In genomic region chr20:18588554-18589043, GRCh38 we compare ENCODE assay signal across 1 cellular context.
TF ChIP-seq lines count a peak whose summit lies in the region.

No MANE protein-coding gene starts in this region.

TF ChIP-seq in HepG2, 621 proteins besides CTCF, POLR2A, EP300 and RAD21 (continued from another document and continues in another):
- TF ChIP-seq, protein P1, sequence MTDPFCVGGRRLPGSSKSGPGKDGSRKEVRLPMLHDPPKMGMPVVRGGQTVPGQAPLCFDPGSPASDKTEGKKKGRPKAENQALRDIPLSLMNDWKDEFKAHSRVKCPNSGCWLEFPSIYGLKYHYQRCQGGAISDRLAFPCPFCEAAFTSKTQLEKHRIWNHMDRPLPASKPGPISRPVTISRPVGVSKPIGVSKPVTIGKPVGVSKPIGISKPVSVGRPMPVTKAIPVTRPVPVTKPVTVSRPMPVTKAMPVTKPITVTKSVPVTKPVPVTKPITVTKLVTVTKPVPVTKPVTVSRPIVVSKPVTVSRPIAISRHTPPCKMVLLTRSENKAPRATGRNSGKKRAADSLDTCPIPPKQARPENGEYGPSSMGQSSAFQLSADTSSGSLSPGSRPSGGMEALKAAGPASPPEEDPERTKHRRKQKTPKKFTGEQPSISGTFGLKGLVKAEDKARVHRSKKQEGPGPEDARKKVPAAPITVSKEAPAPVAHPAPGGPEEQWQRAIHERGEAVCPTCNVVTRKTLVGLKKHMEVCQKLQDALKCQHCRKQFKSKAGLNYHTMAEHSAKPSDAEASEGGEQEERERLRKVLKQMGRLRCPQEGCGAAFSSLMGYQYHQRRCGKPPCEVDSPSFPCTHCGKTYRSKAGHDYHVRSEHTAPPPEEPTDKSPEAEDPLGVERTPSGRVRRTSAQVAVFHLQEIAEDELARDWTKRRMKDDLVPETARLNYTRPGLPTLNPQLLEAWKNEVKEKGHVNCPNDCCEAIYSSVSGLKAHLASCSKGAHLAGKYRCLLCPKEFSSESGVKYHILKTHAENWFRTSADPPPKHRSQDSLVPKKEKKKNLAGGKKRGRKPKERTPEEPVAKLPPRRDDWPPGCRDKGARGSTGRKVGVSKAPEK (CRISPR knock-in tag; IDR thresholded peaks at IDR 0.05; ENCODE audit: borderline replicate concordance) = 0 out of 2 replicates have a peak, but pooled peaks have one; percentile 15
- TF ChIP-seq NPAS2 (CRISPR knock-in tag; IDR thresholded peaks at IDR 0.05; ENCODE audit: borderline replicate concordance) (no peak), SKI (IDR thresholded peaks at IDR 0.05; ENCODE audit: partially characterized antibody) (no peak), ZNF143 (CRISPR knock-in tag; IDR thresholded peaks at IDR 0.05) (no peak), ARID3A (IDR thresholded peaks at IDR 0.05; ENCODE audit: low read depth, low read length) (no peak), ZKSCAN1 (IDR thresholded peaks at IDR 0.05; ENCODE audit: low read length) (no peak), FOXP4 (CRISPR knock-in tag; IDR thresholded peaks at IDR 0.05) (no peak), CREM (IDR thresholded peaks at IDR 0.05) (0 out of 2 replicates have a peak, but pooled peaks have one; percentile 32), CREM (CRISPR knock-in tag; IDR thresholded peaks at IDR 0.05) (no peak), ZNF557 (CRISPR knock-in tag; IDR thresholded peaks at IDR 0.05) (no peak), ZNF839 (CRISPR knock-in tag; IDR thresholded peaks at IDR 0.05; ENCODE audit: borderline replicate concordance) (0 out of 2 replicates have a peak, but pooled peaks have one; percentile 45), ZNF564 (CRISPR knock-in tag; IDR thresholded peaks at IDR 0.05) (no peak), ZNF614 (CRISPR knock-in tag; IDR thresholded peaks at IDR 0.05; ENCODE audit: borderline replicate concordance) (0 out of 2 replicates have a peak, but pooled peaks have one; percentile 8), HNRNPUL1 (IDR thresholded peaks at IDR 0.05; ENCODE audit: low read depth, low read length) (no peak), KAT7 (CRISPR knock-in tag; IDR thresholded peaks at IDR 0.05; ENCODE audit: borderline replicate concordance) (no peak), HNRNPLL (IDR thresholded peaks at IDR 0.05; ENCODE audit: low read depth, low read length, poor library complexity, severe bottlenecking) (peak; percentile 59), GPBP1L1 (CRISPR knock-in tag; IDR thresholded peaks at IDR 0.05) (no peak), ZNF652 (CRISPR knock-in tag; IDR thresholded peaks at IDR 0.05; ENCODE audit: borderline replicate concordance, low read depth) (no peak), BCL6 (CRISPR knock-in tag; IDR thresholded peaks at IDR 0.05) (no peak), ZNF44 (CRISPR knock-in tag; IDR thresholded peaks at IDR 0.05) (no peak), SMAD9 (CRISPR knock-in tag; IDR thresholded peaks at IDR 0.05) (no peak), ZEB1 (IDR thresholded peaks at IDR 0.05; ENCODE audit: insufficient replicate concordance, low read depth) (peak; percentile 31), ZNF256 (CRISPR knock-in tag; conservative IDR thresholded peaks at IDR 0.05) (no peak), SMC3 (IDR thresholded peaks at IDR 0.05; ENCODE audit: low read length) (no peak), NFKB2 (CRISPR knock-in tag; IDR thresholded peaks at IDR 0.05; ENCODE audit: borderline replicate concordance) (peak; percentile 29; the same call in 1 of the 2 replicates), SALL1 (CRISPR knock-in tag; IDR thresholded peaks at IDR 0.05) (0 out of 2 replicates have a peak, but pooled peaks have one; percentile 5), ATF1 (CRISPR knock-in tag; IDR thresholded peaks at IDR 0.05) (no peak), NAIF1 (CRISPR knock-in tag; IDR thresholded peaks at IDR 0.05; ENCODE audit: borderline replicate concordance) (no peak), AGO1 (IDR thresholded peaks at IDR 0.05; ENCODE audit: low read depth, low read length, poor library complexity, severe bottlenecking) (peak; percentile 13), ZNF7 (CRISPR knock-in tag; IDR thresholded peaks at IDR 0.05) (no peak), GTF2F1 (IDR thresholded peaks at IDR 0.05; ENCODE audit: low read length) (no peak), HCFC1 (IDR thresholded peaks at IDR 0.05; ENCODE audit: low read depth, low read length) (no peak), HNF1B (CRISPR knock-in tag; IDR thresholded peaks at IDR 0.05) (no peak)
- TF ChIP-seq, protein P2, sequence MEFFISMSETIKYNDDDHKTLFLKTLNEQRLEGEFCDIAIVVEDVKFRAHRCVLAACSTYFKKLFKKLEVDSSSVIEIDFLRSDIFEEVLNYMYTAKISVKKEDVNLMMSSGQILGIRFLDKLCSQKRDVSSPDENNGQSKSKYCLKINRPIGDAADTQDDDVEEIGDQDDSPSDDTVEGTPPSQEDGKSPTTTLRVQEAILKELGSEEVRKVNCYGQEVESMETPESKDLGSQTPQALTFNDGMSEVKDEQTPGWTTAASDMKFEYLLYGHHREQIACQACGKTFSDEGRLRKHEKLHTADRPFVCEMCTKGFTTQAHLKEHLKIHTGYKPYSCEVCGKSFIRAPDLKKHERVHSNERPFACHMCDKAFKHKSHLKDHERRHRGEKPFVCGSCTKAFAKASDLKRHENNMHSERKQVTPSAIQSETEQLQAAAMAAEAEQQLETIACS (CRISPR knock-in tag; IDR thresholded peaks at IDR 0.05) = no peak
- TF ChIP-seq, protein P3, sequence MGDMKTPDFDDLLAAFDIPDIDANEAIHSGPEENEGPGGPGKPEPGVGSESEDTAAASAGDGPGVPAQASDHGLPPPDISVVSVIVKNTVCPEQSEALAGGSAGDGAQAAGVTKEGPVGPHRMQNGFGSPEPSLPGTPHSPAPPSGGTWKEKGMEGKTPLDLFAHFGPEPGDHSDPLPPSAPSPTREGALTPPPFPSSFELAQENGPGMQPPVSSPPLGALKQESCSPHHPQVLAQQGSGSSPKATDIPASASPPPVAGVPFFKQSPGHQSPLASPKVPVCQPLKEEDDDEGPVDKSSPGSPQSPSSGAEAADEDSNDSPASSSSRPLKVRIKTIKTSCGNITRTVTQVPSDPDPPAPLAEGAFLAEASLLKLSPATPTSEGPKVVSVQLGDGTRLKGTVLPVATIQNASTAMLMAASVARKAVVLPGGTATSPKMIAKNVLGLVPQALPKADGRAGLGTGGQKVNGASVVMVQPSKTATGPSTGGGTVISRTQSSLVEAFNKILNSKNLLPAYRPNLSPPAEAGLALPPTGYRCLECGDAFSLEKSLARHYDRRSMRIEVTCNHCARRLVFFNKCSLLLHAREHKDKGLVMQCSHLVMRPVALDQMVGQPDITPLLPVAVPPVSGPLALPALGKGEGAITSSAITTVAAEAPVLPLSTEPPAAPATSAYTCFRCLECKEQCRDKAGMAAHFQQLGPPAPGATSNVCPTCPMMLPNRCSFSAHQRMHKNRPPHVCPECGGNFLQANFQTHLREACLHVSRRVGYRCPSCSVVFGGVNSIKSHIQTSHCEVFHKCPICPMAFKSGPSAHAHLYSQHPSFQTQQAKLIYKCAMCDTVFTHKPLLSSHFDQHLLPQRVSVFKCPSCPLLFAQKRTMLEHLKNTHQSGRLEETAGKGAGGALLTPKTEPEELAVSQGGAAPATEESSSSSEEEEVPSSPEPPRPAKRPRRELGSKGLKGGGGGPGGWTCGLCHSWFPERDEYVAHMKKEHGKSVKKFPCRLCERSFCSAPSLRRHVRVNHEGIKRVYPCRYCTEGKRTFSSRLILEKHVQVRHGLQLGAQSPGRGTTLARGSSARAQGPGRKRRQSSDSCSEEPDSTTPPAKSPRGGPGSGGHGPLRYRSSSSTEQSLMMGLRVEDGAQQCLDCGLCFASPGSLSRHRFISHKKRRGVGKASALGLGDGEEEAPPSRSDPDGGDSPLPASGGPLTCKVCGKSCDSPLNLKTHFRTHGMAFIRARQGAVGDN (CRISPR knock-in tag; IDR thresholded peaks at IDR 0.05) = no peak
- TF ChIP-seq, protein P4, sequence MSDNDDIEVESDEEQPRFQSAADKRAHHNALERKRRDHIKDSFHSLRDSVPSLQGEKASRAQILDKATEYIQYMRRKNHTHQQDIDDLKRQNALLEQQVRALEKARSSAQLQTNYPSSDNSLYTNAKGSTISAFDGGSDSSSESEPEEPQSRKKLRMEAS (IDR thresholded peaks at IDR 0.05) = no peak
- TF ChIP-seq, protein P5, sequence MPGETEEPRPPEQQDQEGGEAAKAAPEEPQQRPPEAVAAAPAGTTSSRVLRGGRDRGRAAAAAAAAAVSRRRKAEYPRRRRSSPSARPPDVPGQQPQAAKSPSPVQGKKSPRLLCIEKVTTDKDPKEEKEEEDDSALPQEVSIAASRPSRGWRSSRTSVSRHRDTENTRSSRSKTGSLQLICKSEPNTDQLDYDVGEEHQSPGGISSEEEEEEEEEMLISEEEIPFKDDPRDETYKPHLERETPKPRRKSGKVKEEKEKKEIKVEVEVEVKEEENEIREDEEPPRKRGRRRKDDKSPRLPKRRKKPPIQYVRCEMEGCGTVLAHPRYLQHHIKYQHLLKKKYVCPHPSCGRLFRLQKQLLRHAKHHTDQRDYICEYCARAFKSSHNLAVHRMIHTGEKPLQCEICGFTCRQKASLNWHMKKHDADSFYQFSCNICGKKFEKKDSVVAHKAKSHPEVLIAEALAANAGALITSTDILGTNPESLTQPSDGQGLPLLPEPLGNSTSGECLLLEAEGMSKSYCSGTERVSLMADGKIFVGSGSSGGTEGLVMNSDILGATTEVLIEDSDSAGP (CRISPR knock-in tag; IDR thresholded peaks at IDR 0.05; ENCODE audit: borderline replicate concordance) = no peak; the same call in 1 of the 2 replicates
- TF ChIP-seq, protein P6, sequence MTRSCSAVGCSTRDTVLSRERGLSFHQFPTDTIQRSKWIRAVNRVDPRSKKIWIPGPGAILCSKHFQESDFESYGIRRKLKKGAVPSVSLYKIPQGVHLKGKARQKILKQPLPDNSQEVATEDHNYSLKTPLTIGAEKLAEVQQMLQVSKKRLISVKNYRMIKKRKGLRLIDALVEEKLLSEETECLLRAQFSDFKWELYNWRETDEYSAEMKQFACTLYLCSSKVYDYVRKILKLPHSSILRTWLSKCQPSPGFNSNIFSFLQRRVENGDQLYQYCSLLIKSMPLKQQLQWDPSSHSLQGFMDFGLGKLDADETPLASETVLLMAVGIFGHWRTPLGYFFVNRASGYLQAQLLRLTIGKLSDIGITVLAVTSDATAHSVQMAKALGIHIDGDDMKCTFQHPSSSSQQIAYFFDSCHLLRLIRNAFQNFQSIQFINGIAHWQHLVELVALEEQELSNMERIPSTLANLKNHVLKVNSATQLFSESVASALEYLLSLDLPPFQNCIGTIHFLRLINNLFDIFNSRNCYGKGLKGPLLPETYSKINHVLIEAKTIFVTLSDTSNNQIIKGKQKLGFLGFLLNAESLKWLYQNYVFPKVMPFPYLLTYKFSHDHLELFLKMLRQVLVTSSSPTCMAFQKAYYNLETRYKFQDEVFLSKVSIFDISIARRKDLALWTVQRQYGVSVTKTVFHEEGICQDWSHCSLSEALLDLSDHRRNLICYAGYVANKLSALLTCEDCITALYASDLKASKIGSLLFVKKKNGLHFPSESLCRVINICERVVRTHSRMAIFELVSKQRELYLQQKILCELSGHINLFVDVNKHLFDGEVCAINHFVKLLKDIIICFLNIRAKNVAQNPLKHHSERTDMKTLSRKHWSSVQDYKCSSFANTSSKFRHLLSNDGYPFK (CRISPR knock-in tag; IDR thresholded peaks at IDR 0.05; ENCODE audit: borderline replicate concordance) = no peak
- TF ChIP-seq, protein P7, sequence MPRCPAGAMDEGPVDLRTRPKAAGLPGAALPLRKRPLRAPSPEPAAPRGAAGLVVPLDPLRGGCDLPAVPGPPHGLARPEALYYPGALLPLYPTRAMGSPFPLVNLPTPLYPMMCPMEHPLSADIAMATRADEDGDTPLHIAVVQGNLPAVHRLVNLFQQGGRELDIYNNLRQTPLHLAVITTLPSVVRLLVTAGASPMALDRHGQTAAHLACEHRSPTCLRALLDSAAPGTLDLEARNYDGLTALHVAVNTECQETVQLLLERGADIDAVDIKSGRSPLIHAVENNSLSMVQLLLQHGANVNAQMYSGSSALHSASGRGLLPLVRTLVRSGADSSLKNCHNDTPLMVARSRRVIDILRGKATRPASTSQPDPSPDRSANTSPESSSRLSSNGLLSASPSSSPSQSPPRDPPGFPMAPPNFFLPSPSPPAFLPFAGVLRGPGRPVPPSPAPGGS (CRISPR knock-in tag; IDR thresholded peaks at IDR 0.05) = no peak
